8 cellular contexts compared by ENCODE assay signal in the genomic region with DNA sequence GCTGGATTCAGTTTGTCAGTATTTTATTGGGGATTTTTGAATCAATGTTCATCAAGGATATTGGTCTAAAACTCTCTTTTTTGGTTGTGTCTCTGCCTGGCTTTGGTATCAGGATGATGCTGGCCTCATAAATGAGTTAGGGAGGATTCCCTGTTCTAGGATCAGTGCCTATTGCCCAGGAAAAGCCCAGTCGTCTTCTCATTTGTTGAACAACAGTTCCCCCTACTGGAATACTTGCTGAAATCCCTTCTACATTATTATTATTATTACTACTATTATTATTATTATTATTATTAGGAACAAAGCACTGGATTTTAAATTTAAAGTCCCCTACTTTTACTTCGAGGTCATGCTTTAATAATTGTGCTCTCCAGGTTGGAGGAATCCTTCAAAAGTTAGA.
DNase-seq lines count a peak whose midpoint lies in the region; ATAC-seq and TF ChIP-seq lines count a peak whose summit lies in the region.

No MANE protein-coding gene starts in this region.

- H3K4me3 ChIP-seq in heart left ventricle: no peak overlapping the region
- no peak overlapping the region for H3K4me3 ChIP-seq in fibroblast of pulmonary artery (replicated peaks; ENCODE audit: low read depth, low read length)

- H3K27ac Mint-ChIP-seq in type B pancreatic cell: no peak overlapping the region

- H3K27me3 ChIP-seq in heart left ventricle: no peaks in the 10 kb centered on the region

- peak in 7 of 12 donors; percentile 14 to 48 (median 32) for TF ChIP-seq CTCF in heart left ventricle (IDR thresholded peaks at IDR 0.05)
- TF ChIP-seq CTCF in fibroblast of pulmonary artery (IDR thresholded peaks at IDR 0.05; ENCODE audit: low read length, missing control alignments): peak; percentile 2
- TF ChIP-seq CTCF in type B pancreatic cell (conservative IDR thresholded peaks at IDR 0.05): peak; percentile 71

- no peak overlapping the region for H3K27ac ChIP-seq in heart left ventricle

- peaks cover 3% of the 10 kb centered on the region for H3K4me1 Mint-ChIP-seq in type B pancreatic cell (ENCODE audit: unreplicated experiment)

- ATAC-seq in heart left ventricle: no peak
- no peak for ATAC-seq in left cardiac atrium
- no peak for ATAC-seq in GM18907 (IDR thresholded peaks at IDR 0.05; ENCODE audit: unreplicated experiment)

- H3K27me3 Mint-ChIP-seq in type B pancreatic cell: peaks cover 7% of the 10 kb centered on the region

- no peaks in the 10 kb centered on the region for H3K36me3 ChIP-seq in heart left ventricle

- H3K4me1 ChIP-seq in heart left ventricle: no peaks in the 10 kb centered on the region

- peaks cover 0 to 5% (median 0%) of the 10 kb centered on the region in 12 donors for H3K9me3 ChIP-seq in heart left ventricle

- WGBS in heart left ventricle, 4 donors: 9 to 16% (median 13%) methylated on average over 2 of the region's 2 CpGs

- H3K9me3 Mint-ChIP-seq in type B pancreatic cell: no peaks in the 10 kb centered on the region

- DNase-seq in heart left ventricle: no peak
- no peak for DNase-seq in left cardiac atrium
- peak; percentile 41 for DNase-seq in NCI-H82 treated with DMSO at 0.1 percent for 48 hours (lab: John Stamatoyannopoulos, UW; ENCODE audit: unreplicated experiment)
- peak; percentile 35 for DNase-seq in fibroblast of pulmonary artery (ENCODE audit: low read depth)
- no peak for DNase-seq in type B pancreatic cell (ENCODE audit: extremely low spot score, unreplicated experiment)
- no peak for DNase-seq in stimulated activated naive CD4-positive, alpha-beta T cell treated with Interleukin-2 at 50 U/mL for 16 hours (lab: John Stamatoyannopoulos, UW)
- no peak for DNase-seq in Ammon's horn (ENCODE audit: low spot score)

- no peak for TF ChIP-seq POLR2A in heart left ventricle (IDR thresholded peaks at IDR 0.05)

- peaks cover 3% of the 10 kb centered on the region for H3K36me3 Mint-ChIP-seq in type B pancreatic cell

- intact Hi-C loops in heart left ventricle (cut with DNase I) (loop anchor here in 2 of 10 donors (10.0 kb wide), 2 partner anchors 690 to 980 kb away; no protein-coding TSS in a partner anchor), left cardiac atrium (cut with DNase I) (no loop called here)

- no peak overlapping the region for H3K4me3 Mint-ChIP-seq in type B pancreatic cell

Comparison
In these comparisons a context has a peak if more than half of its experiments do, and no peak if none do; other contexts are left out.
1. DNase-seq: peak in NCI-H82 treated with DMSO at 0.1 percent for 48 hours (single experiment) and fibroblast of pulmonary artery (single experiment); none in heart left ventricle (0 of 5), left cardiac atrium (single experiment), type B pancreatic cell (single experiment), stimulated activated naive CD4-positive, alpha-beta T cell treated with Interleukin-2 at 50 U/mL for 16 hours (single experiment) and Ammon's horn (single experiment).
2. CTCF ChIP-seq: peak in every context shown above with its lines; median percentile 71 in type B pancreatic cell; 32 in heart left ventricle; 2 in fibroblast of pulmonary artery.